Comparison of ENCODE assay signal across 6 cellular contexts in the genomic region with DNA sequence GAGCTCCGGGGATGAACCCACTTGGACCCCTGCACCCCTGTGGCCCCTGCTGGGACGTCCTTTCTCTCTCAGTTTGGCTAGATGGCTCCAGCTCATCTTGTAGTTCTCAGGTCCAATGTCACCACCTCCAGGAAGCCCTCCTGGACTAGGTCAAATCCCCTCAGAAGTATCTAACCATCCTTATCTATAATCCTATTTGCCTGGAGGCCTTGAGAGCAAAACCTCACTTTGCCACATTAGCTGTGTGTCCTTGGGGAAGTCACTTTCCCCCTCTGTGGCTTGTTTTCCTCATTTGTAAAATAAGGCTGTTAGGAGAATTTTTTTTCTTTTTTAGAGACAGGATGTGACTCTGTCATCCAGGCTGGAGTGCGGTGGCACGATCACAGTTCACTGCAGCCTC.
"Had no signal": no experiment of that assay in that cellular context is flagged by ENCODE, and none has a peak within 500 bp of the region (broad histone marks: within the 10 kb centered on the region; RNA-seq: fewer than 3 reads in every experiment).

No MANE protein-coding gene starts in this region.

- FAIRE-seq: H1, H54, HTR-8/SVneo had no signal

- DNase-seq: HCEC 1CT, HFFc6 had no signal

- H2AFZ ChIP-seq: GM23338 had no signal

- H3K4me3 ChIP-seq: GM23338 had no signal

- H3K4me2 ChIP-seq: GM23338 had no signal
